ENCODE assay signal across 35 cellular contexts in the genomic region with DNA sequence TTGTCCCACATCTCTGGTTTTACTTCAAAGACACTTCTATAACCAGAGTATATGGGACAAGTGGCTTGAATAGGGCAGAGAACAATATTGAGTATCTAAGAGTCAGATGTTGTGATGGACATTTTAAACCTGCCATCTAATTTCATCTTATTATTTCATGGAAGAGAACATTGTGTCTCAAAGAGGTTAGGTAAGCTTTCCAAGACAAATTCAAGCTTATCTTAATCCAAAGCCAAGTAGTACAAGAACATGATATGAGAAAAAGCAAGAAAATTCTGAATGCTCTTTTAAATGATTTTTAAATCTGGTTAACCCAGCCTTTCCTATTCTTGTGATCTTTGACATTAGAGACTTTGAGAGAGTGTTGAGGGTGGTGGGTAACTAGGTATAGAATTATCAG.
"Had no signal": no experiment of that assay in that cellular context is flagged by ENCODE, and none has a peak within 500 bp of the region (broad histone marks: within the 10 kb centered on the region; RNA-seq: fewer than 3 reads in every experiment).

No MANE protein-coding gene starts in this region.

- H3K36me3 ChIP-seq: MG63 had no signal

- H3K4me2 ChIP-seq: KMS-11 had no signal

- H3K4me3 ChIP-seq: MG63 had no signal

- H3K27ac ChIP-seq: KMS-11 had no signal

- H3K27me3 ChIP-seq: MG63 had no signal

- H3K9ac ChIP-seq: KMS-11 had no signal

- H3K9me3 ChIP-seq: MG63 had no signal

- DNase-seq: Karpas-422, Kasumi-1, KG1, MG63, MM.1S, MV-4-11, NCI-H1048, NCI-H1092, NCI-H1092 treated with DMSO at 0.1 percent for 48 hours, NCI-H1105, NCI-H1105 treated with DMSO at 0.1 percent for 48 hours, NCI-H1417, NCI-H1417 treated with DMSO at 0.1 percent for 48 hours, NCI-H1436, NCI-H1436 treated with DMSO at 0.1 percent for 48 hours, NCI-H146, NCI-H1694, NCI-H1694 treated with DMSO at 0.1 percent for 48 hours, NCI-H187, NCI-H187 treated with DMSO at 0.1 percent for 48 hours, NCI-H2029, NCI-H2029 treated with DMSO at 0.1 percent for 48 hours, NCI-H2081, NCI-H2081 treated with DMSO at 0.1 percent for 48 hours, NCI-H2107, NCI-H2171, NCI-H2171 treated with DMSO at 0.1 percent for 48 hours, NCI-H2227 treated with DMSO at 0.1 percent for 48 hours, NCI-H345, NCI-H446, NCI-H446 treated with DMSO at 0.1 percent for 48 hours, NCI-H510A, NCI-H510A treated with DMSO at 0.1 percent for 48 hours, NCI-H524 had no signal
